Comparison of ENCODE assay signal across 27 cellular contexts in genomic region chr1:100717218-100717617, GRCh38. TPM values are rescaled to one million over a fixed set of nuclear protein-coding genes. Genes with fewer than 3 reads are reported as not detected.
"Had no signal": no experiment of that assay in that cellular context is flagged by ENCODE, and none has a peak within 500 bp of the region (broad histone marks: within the 10 kb centered on the region; RNA-seq: fewer than 3 reads in every experiment).

No MANE protein-coding gene starts in this region.

- DNase-seq: colonic mucosa; cortex of kidney; dermis blood vessel endothelial cell; dorsolateral prefrontal cortex; effector CD4-positive, alpha-beta T cell; effector CD8-positive, alpha-beta T cell; effector memory CD4-positive, alpha-beta T cell; effector memory CD8-positive, alpha-beta T cell; endodermal cell; erythroblast; esophagus squamous epithelium; foreskin fibroblast; foreskin keratinocyte; foreskin melanocyte; gastrocnemius medialis; glutamatergic neuron; heart left ventricle; heart right ventricle had no signal

- FAIRE-seq: colon, endometrium, endothelial cell of umbilical vein, frontal cortex had no signal

- H3K36me3 ChIP-seq: colonic mucosa, esophagus muscularis mucosa, esophagus squamous epithelium, gastrocnemius medialis, gastroesophageal sphincter, heart left ventricle, heart right ventricle had no signal

- ATAC-seq: effector memory CD8-positive, alpha-beta T cell; esophagus mucosa; foreskin keratinocyte; gastrocnemius medialis; gastroesophageal sphincter; heart left ventricle; heart right ventricle had no signal

- H3K9me3 ChIP-seq: colonic mucosa, esophagus muscularis mucosa, esophagus squamous epithelium, gastrocnemius medialis, gastroesophageal sphincter, heart left ventricle, heart right ventricle had no signal

- H3K4me1 ChIP-seq: colonic mucosa, foreskin keratinocyte had no signal

- H3K4me3 ChIP-seq: colonic mucosa, coronary artery, dorsolateral prefrontal cortex, esophagus muscularis mucosa, esophagus squamous epithelium, gastrocnemius medialis, gastroesophageal sphincter, heart left ventricle, heart right ventricle had no signal

- H3K27ac ChIP-seq: colonic mucosa, coronary artery, dorsolateral prefrontal cortex, epithelial cell of prostate, esophagus muscularis mucosa, esophagus squamous epithelium, foreskin keratinocyte, gastrocnemius medialis, gastroesophageal sphincter, heart left ventricle, heart right ventricle had no signal

- H3K27me3 ChIP-seq: colonic mucosa, esophagus muscularis mucosa, esophagus squamous epithelium, gastrocnemius medialis, gastroesophageal sphincter, heart left ventricle, heart right ventricle had no signal

RNA-seq across cellular contexts. Expression of gene VCAM1, which starts 2.3 kb away (rescaled TPM):
- total RNA-seq: foreskin keratinocyte had no signal
- polyA plus RNA-seq: foreskin keratinocyte had no signal
